Comparison of ENCODE assay signal across 13 cellular contexts in genomic region chr11:117219001-117219400, GRCh38. TPM values are rescaled to one million over a fixed set of nuclear protein-coding genes. Genes with fewer than 3 reads are reported as not detected.
DNase-seq lines count a peak whose midpoint lies in the region; ATAC-seq, FAIRE-seq and TF ChIP-seq lines count a peak whose summit lies in the region.
"Had no signal": no experiment of that assay in that cellular context is flagged by ENCODE, and none has a peak within 500 bp of the region (broad histone marks: within the 10 kb centered on the region; RNA-seq: fewer than 3 reads in every experiment).

No MANE protein-coding gene starts in this region.

- 91 to 93% methylated on average over 4 to 8 of the region's 9 CpGs for WGBS in esophagus squamous epithelium, 2 donors
- WGBS in psoas muscle, 3 donors = 45 to 53% (median 50%) methylated on average over 9 of the region's 9 CpGs

- H3K27me3 ChIP-seq in esophagus squamous epithelium (no peaks in the 10 kb centered on the region), psoas muscle (ENCODE audit: insufficient read depth in 3 of 3, low read length in 2 of 3) (no peaks in the 10 kb centered on the region), upper lobe of right lung (no peaks in the 10 kb centered on the region)

- peaks cover 11 to 16% of the 10 kb centered on the region in 2 donors for H3K36me3 Mint-ChIP-seq in activated naive CD4-positive, alpha-beta T cell treated with anti-CD3 and anti-CD28 coated beads, Interleukin-2, amount 50 U/mL, for 72 hours

- H3K27ac ChIP-seq in esophagus squamous epithelium (peak overlapping the region; percentile 72 to 93 (median 84)), psoas muscle (peak overlapping the region; percentile 62), upper lobe of right lung (peak overlapping the region; percentile 15)

- no peak for ATAC-seq in activated naive CD4-positive, alpha-beta T cell treated with anti-CD3 and anti-CD28 coated beads, Interleukin-2, amount 50 U/mL, for 72 hours
- ATAC-seq in psoas muscle (no peak), upper lobe of right lung (no peak), GM18505 (IDR thresholded peaks at IDR 0.05; ENCODE audit: unreplicated experiment) (no peak)
- ATAC-seq: GM23338 had no signal

- DNase-seq in activated naive CD4-positive, alpha-beta T cell treated with anti-CD3 and anti-CD28 coated beads, Interleukin-2, amount 50 U/mL, for 72 hours (ENCODE audit: low spot score in 2 of 2) = no peak
- DNase-seq in activated naive CD4-positive, alpha-beta T cell (lab: John Stamatoyannopoulos, UW) = no peak
- no peak for DNase-seq in esophagus squamous epithelium (lab: John Stamatoyannopoulos, UW)
- DNase-seq in psoas muscle = no peak
- DNase-seq in upper lobe of right lung = peak; percentile 42
- DNase-seq in CD1c-positive myeloid dendritic cell (ENCODE audit: extremely low spot score) = no peak
- DNase-seq in HTR-8/SVneo (ENCODE audit: insufficient read length, low spot score) = no peak
- DNase-seq: Calu3, GF-D8, KBM-7, NCI-H2227 treated with DMSO at 0.1 percent for 48 hours had no signal

- H3K4me3 ChIP-seq in esophagus squamous epithelium (no peak overlapping the region), psoas muscle (no peak overlapping the region), upper lobe of right lung (no peak overlapping the region)
- H3K4me3 ChIP-seq: GM23338 had no signal

- TF ChIP-seq CTCF in esophagus squamous epithelium (IDR thresholded peaks at IDR 0.05) = no peak
- no peak for TF ChIP-seq CTCF in psoas muscle (IDR thresholded peaks at IDR 0.05)
- no peak for TF ChIP-seq CTCF in upper lobe of right lung (IDR thresholded peaks at IDR 0.05)

- no peak for TF ChIP-seq POLR2A in esophagus squamous epithelium (IDR thresholded peaks at IDR 0.05)
- TF ChIP-seq POLR2A in GM18505 (IDR thresholded peaks at IDR 0.05; ENCODE audit: borderline replicate concordance, extremely low read depth, insufficient read depth, insufficient read length) = no peak

- FAIRE-seq in HTR-8/SVneo (lab: Jason Lieb, UNC) = no peak

- intact Hi-C loops in esophagus squamous epithelium (cut with DNase I) (no loop called here), psoas muscle (cut with DNase I) (loop anchor here in 1 of 2 donors (5.0 kb wide), 1 partner anchor 37 kb away; no protein-coding TSS in a partner anchor), upper lobe of right lung (cut with DNase I) (no loop called here)

- H3K27ac Mint-ChIP-seq in activated naive CD4-positive, alpha-beta T cell treated with anti-CD3 and anti-CD28 coated beads, Interleukin-2, amount 50 U/mL, for 72 hours = peak overlapping the region; percentile 54 to 87
- H3K27ac Mint-ChIP-seq: GM23338 had no signal

- H3K36me3 ChIP-seq in esophagus squamous epithelium = peaks cover 25 to 100% (median 29%) of the 10 kb centered on the region in 3 donors
- peaks cover 10 to 70% of the 10 kb centered on the region in 2 donors for H3K36me3 ChIP-seq in psoas muscle (ENCODE audit: insufficient read depth in 1 of 2, low read depth in 1 of 2)
- H3K36me3 ChIP-seq in upper lobe of right lung = peaks cover 83% of the 10 kb centered on the region

- no peaks in the 10 kb centered on the region for H3K9me3 ChIP-seq in esophagus squamous epithelium
- H3K9me3 ChIP-seq in psoas muscle = no peaks in the 10 kb centered on the region
- no peaks in the 10 kb centered on the region for H3K9me3 ChIP-seq in upper lobe of right lung

- peaks cover 9 to 71% (median 34%) of the 10 kb centered on the region in 3 donors for H3K4me1 ChIP-seq in esophagus squamous epithelium
- peaks cover 48% of the 10 kb centered on the region for H3K4me1 ChIP-seq in psoas muscle
- peaks cover 30% of the 10 kb centered on the region for H3K4me1 ChIP-seq in upper lobe of right lung

- H3K9me3 Mint-ChIP-seq in activated naive CD4-positive, alpha-beta T cell treated with anti-CD3 and anti-CD28 coated beads, Interleukin-2, amount 50 U/mL, for 72 hours = no peaks in the 10 kb centered on the region
- H3K9me3 Mint-ChIP-seq: GM23338 had no signal

RNA-seq across cellular contexts. Expression of gene PCSK7, which starts 12.9 kb away (rescaled TPM):
- 100 to 1,000 TPM; 126 to 201 TPM for total RNA-seq in activated naive CD4-positive, alpha-beta T cell treated with anti-CD3 and anti-CD28 coated beads, Interleukin-2, amount 50 U/mL, for 72 hours
- 10 to 100 TPM; 28.7 to 53.3 (median 45.0) TPM for total RNA-seq in esophagus squamous epithelium
- total RNA-seq in psoas muscle = 10 to 100 TPM; 15.8 to 23.6 (median 20.8) TPM
- polyA plus RNA-seq in psoas muscle = 10 to 100 TPM in 2 of 3 donors, 1 to 10 TPM in 1; 9.9 to 17.5 (median 13.4) TPM
- 57.8 TPM for total RNA-seq in upper lobe of right lung

RNA-seq across cellular contexts. Expression of gene RNF214, which starts 13.5 kb away (rescaled TPM):
- total RNA-seq in activated naive CD4-positive, alpha-beta T cell treated with anti-CD3 and anti-CD28 coated beads, Interleukin-2, amount 50 U/mL, for 72 hours = 10 to 100 TPM; 13.3 to 21.6 TPM
- total RNA-seq in esophagus squamous epithelium = 10 to 100 TPM in 1 of 4 donors, 1 to 10 TPM in 3; 5.0 to 10.5 (median 5.6) TPM
- 10 to 100 TPM; 31.0 to 39.4 (median 34.7) TPM for total RNA-seq in psoas muscle
- 10 to 100 TPM; 12.4 to 19.7 (median 16.8) TPM for polyA plus RNA-seq in psoas muscle
- 27.1 TPM for total RNA-seq in upper lobe of right lung

RNA-seq across cellular contexts. Expression of gene TAGLN, which starts 19.8 kb away (rescaled TPM):
- total RNA-seq in activated naive CD4-positive, alpha-beta T cell treated with anti-CD3 and anti-CD28 coated beads, Interleukin-2, amount 50 U/mL, for 72 hours = 1 to 10 TPM; 1.5 to 5.4 TPM
- total RNA-seq in esophagus squamous epithelium (1,000 to 10,000 TPM in 1 of 4 donors, 100 to 1,000 TPM in 2, 10 to 100 TPM in 1; 64.8 to 1,356 (median 373) TPM), psoas muscle (10 to 100 TPM; 36.2 to 73.0 (median 51.7) TPM), upper lobe of right lung (465 TPM)
- polyA plus RNA-seq in psoas muscle = 100 to 1,000 TPM in 2 of 3 donors, 10 to 100 TPM in 1; 86.5 to 140 (median 117) TPM

RNA-seq across cellular contexts. Expression of gene SIDT2, which starts 40.5 kb away (rescaled TPM):
- total RNA-seq in activated naive CD4-positive, alpha-beta T cell treated with anti-CD3 and anti-CD28 coated beads, Interleukin-2, amount 50 U/mL, for 72 hours = 10 to 100 TPM; 20.9 to 32.0 TPM
- total RNA-seq in esophagus squamous epithelium = 10 to 100 TPM in 2 of 4 donors, 1 to 10 TPM in 2; 6.9 to 20.0 (median 9.4) TPM
- 10 to 100 TPM; 12.6 to 22.8 (median 19.9) TPM for total RNA-seq in psoas muscle
- polyA plus RNA-seq in psoas muscle = 10 to 100 TPM in 1 of 3 donors, 1 to 10 TPM in 2; 7.1 to 10.5 (median 7.3) TPM
- 107 TPM for total RNA-seq in upper lobe of right lung

Comparison
In these comparisons a context has a peak if more than half of its experiments do, and no peak if none do; other contexts are left out.
1. H3K27ac ChIP-seq: peak in every context shown above with its lines; median percentile 84 in esophagus squamous epithelium; 62 in psoas muscle; 15 in upper lobe of right lung.
2. RNA of gene TAGLN, which starts 19.8 kb away (total RNA-seq): 64.8 to 1,356 TPM in esophagus squamous epithelium, 465 TPM in upper lobe of right lung (single experiment) and 36.2 to 73.0 TPM in psoas muscle; 1.5 to 5.4 TPM in activated naive CD4-positive, alpha-beta T cell treated with anti-CD3 and anti-CD28 coated beads, Interleukin-2, amount 50 U/mL, for 72 hours; every median in the first group is over 4 times any median in the second.